ENCODE assay signal across 29 cellular contexts in genomic region chr1:169858467-169858866, GRCh38. TPM values are rescaled to one million over a fixed set of nuclear protein-coding genes. Genes with fewer than 3 reads are reported as not detected.
DNase-seq lines count a peak whose midpoint lies in the region; ATAC-seq, FAIRE-seq and TF ChIP-seq lines count a peak whose summit lies in the region.
"Had no signal": no experiment of that assay in that cellular context is flagged by ENCODE, and none has a peak within 500 bp of the region (broad histone marks: within the 10 kb centered on the region; RNA-seq: fewer than 3 reads in every experiment).

No MANE protein-coding gene starts in this region.

- CTCF ChIA-PET in PC-3 (lab: Charles Lee) (interaction anchor here (0.5 to 0.6 kb wide), 2 partner anchors 182 to 497 kb away, joined by 3 read pairs; no protein-coding TSS in a partner anchor), Calu3 (lab: Charles Lee) (no interaction called here)
- CTCF ChIA-PET in CD4-positive, alpha-beta memory T cell (lab: Charles Lee; ENCODE audit: partially characterized antibody), result interaction anchor here (1.0 kb wide), 1 partner anchor 11 kb away, joined by 3 read pairs; no protein-coding TSS in a partner anchor

- H3K27me3 ChIP-seq in PC-3 (ENCODE audit: low read length), result no peaks in the 10 kb centered on the region
- no peaks in the 10 kb centered on the region for H3K27me3 ChIP-seq in bronchial epithelial cell (ENCODE audit: control insufficient read depth, insufficient read depth, low read length)
- H3K27me3 ChIP-seq in CD4-positive, alpha-beta memory T cell (ENCODE audit: insufficient read depth, low read length), result no peaks in the 10 kb centered on the region
- no peaks in the 10 kb centered on the region for H3K27me3 ChIP-seq in uterus
- H3K27me3 ChIP-seq: hepatocyte, sigmoid colon had no signal

- POLR2A ChIA-PET in PC-3 (lab: Charles Lee; ENCODE audit: unreplicated experiment), result no interaction called here
- POLR2A ChIA-PET in CD4-positive, alpha-beta memory T cell (lab: Charles Lee; ENCODE audit: partially characterized antibody), result no interaction called here

- no peaks in the 10 kb centered on the region for H4K20me1 ChIP-seq in PC-3 (ENCODE audit: low read length)

- no peak overlapping the region for H2AFZ ChIP-seq in PC-3 (ENCODE audit: low read length)
- H2AFZ ChIP-seq: hepatocyte, parathyroid adenoma had no signal

- H3K36me3 Mint-ChIP-seq in CD4-positive, alpha-beta memory T cell, result peaks cover 61 to 82% of the 10 kb centered on the region in 2 donors
- peaks cover 62% of the 10 kb centered on the region for H3K36me3 Mint-ChIP-seq in Calu3 (ENCODE audit: insufficient read depth, unreplicated experiment)

- no peaks in the 10 kb centered on the region for H3F3A ChIP-seq in PC-3 (ENCODE audit: low read length, unreplicated experiment)

- no peak overlapping the region for H3K4me2 ChIP-seq in PC-3 (ENCODE audit: low read length)
- H3K4me2 ChIP-seq: hepatocyte had no signal

- peak; percentile 92 for ATAC-seq in PC-3
- ATAC-seq: esophagus mucosa; GM12878; HCT116; HepG2; natural killer cell treated with Interleukin-12 subunit alpha and Interleukin-12 subunit beta and Interleukin-15 and Interleukin-18, amount 100 ng/mL, for 72 hours; stimulated activated naive CD8-positive, alpha-beta T cell treated with anti-CD3 and anti-CD28 coated beads, Interleukin-15, Interleukin-2, amounts not matched to agents 100 U/mL and 50 U/mL, for 24 hours had no signal

- DNase-seq in H4 (ENCODE audit: low spot score), result peak; percentile 82
- DNase-seq in PC-3, result peak; percentile 56
- DNase-seq in bronchial epithelial cell (ENCODE audit: low read depth), result peak; percentile 44
- peak; percentile 5 for DNase-seq in kidney tubule cell (ENCODE audit: low spot score)
- no peak for DNase-seq in CD4-positive, alpha-beta memory T cell
- DNase-seq in epidermal melanocyte (ENCODE audit: insufficient read length, low spot score), result no peak
- DNase-seq in Calu3, result no peak
- DNase-seq in uterus, result no peak
- DNase-seq: activated CD4-positive, alpha-beta T cell treated with anti-CD3 and anti-CD28 coated beads, Interleukin-2, amount 50 U/mL, for 4 hours; activated gamma-delta T cell treated with Interleukin-2 at 50 U/mL for 16 hours; activated T-cell treated with anti-CD3 and anti-CD28 coated beads for 4 hours; amniotic stem cell; central memory CD4-positive, alpha-beta T cell; islet precursor cell; NCI-H1694 treated with DMSO at 0.1 percent for 48 hours; NCI-H345; sigmoid colon; stimulated activated CD4-positive, alpha-beta T cell treated with anti-CD3 and anti-CD28 coated beads, Interleukin-2, amount 100 ng/mL, for 24 hours; stimulated activated naive CD8-positive, alpha-beta T cell treated with anti-CD3 and anti-CD28 coated beads, Interleukin-15, Interleukin-2, amounts not matched to agents 100 U/mL and 50 U/mL, for 24 hours had no signal

- H3K27ac ChIP-seq in PC-3 (ENCODE audit: low read length) (no peak overlapping the region), uterus (no peak overlapping the region)
- H3K27ac ChIP-seq in CD4-positive, alpha-beta memory T cell (ENCODE audit: low read depth, low read length), result no peak overlapping the region
- H3K27ac ChIP-seq: hepatocyte, parathyroid adenoma, RWPE1, sigmoid colon had no signal

- no peak overlapping the region for H3K4me3 Mint-ChIP-seq in CD4-positive, alpha-beta memory T cell
- H3K4me3 Mint-ChIP-seq in Calu3 (ENCODE audit: low read depth, unreplicated experiment), result no peak overlapping the region
- H3K4me3 Mint-ChIP-seq: memory B cell; natural killer cell treated with Interleukin-12 subunit alpha and Interleukin-12 subunit beta and Interleukin-15 and Interleukin-18, amount 100 ng/mL, for 72 hours; type B pancreatic cell had no signal

- H3K79me2 ChIP-seq in PC-3 (ENCODE audit: low read length), result no peaks in the 10 kb centered on the region
- H3K79me2 ChIP-seq: hepatocyte, parathyroid adenoma had no signal

- no peak for TF ChIP-seq POLR2A in uterus (IDR thresholded peaks at IDR 0.05)

- H3K27ac Mint-ChIP-seq in CD4-positive, alpha-beta memory T cell, result no peak overlapping the region
- H3K27ac Mint-ChIP-seq in Calu3 (ENCODE audit: unreplicated experiment), result no peak overlapping the region
- H3K27ac Mint-ChIP-seq: memory B cell; natural killer cell treated with Interleukin-12 subunit alpha and Interleukin-12 subunit beta and Interleukin-15 and Interleukin-18, amount 100 ng/mL, for 72 hours; type B pancreatic cell had no signal

- no TSS peak for BruUV-seq in PC-3 (replicated peaks; lab: Mats Ljungman, UMichigan)
- BruUV-seq in Calu3 (replicated peaks; lab: Mats Ljungman, UMichigan), result no TSS peak

- TF ChIP-seq CTCF in PC-3 (conservative IDR thresholded peaks at IDR 0.05; ENCODE audit: low read depth, low read length) (no peak), bronchial epithelial cell (IDR thresholded peaks at IDR 0.05; ENCODE audit: insufficient read depth, low read length, severe bottlenecking) (no peak), Calu3 (IDR thresholded peaks at IDR 0.05; ENCODE audit: unreplicated experiment) (no peak), uterus (IDR thresholded peaks at IDR 0.05) (no peak)

- no peak overlapping the region for H3K9ac ChIP-seq in PC-3 (ENCODE audit: low read length)
- H3K9ac ChIP-seq: parathyroid adenoma had no signal

- H3K36me3 ChIP-seq in PC-3 (ENCODE audit: low read depth, low read length) (peaks cover 22% of the 10 kb centered on the region), bronchial epithelial cell (ENCODE audit: control insufficient read depth, insufficient read depth, low read length) (peaks cover 16% of the 10 kb centered on the region), uterus (no peaks in the 10 kb centered on the region)
- H3K36me3 ChIP-seq in CD4-positive, alpha-beta memory T cell (ENCODE audit: insufficient read depth, low read length), result peaks cover 60% of the 10 kb centered on the region

- FAIRE-seq in bronchial epithelial cell (lab: Jason Lieb, UNC), result no peak
- FAIRE-seq: GM12878, HepG2 had no signal

- intact Hi-C loops in PC-3 (cut with micrococcal nuclease) (no loop called here), Calu3 (cut with micrococcal nuclease; ENCODE audit: unreplicated experiment) (no loop called here), uterus (cut with DNase I; ENCODE audit: low total_unique reads) (no loop called here)
- intact Hi-C loops in CD4-positive, alpha-beta memory T cell (cut with micrococcal nuclease), result no loop called here

- H3K4me1 Mint-ChIP-seq in CD4-positive, alpha-beta memory T cell, result peaks cover 4 to 9% (median 7%) of the 10 kb centered on the region in 4 donors
- peaks cover 8% of the 10 kb centered on the region for H3K4me1 Mint-ChIP-seq in Calu3 (ENCODE audit: low read depth, unreplicated experiment)

- H3K27me3 Mint-ChIP-seq in CD4-positive, alpha-beta memory T cell, result no peaks in the 10 kb centered on the region
- H3K27me3 Mint-ChIP-seq in Calu3 (ENCODE audit: unreplicated experiment), result no peaks in the 10 kb centered on the region
- H3K27me3 Mint-ChIP-seq: memory B cell; natural killer cell treated with Interleukin-12 subunit alpha and Interleukin-12 subunit beta and Interleukin-15 and Interleukin-18, amount 100 ng/mL, for 72 hours; type B pancreatic cell had no signal

- H3K9me3 ChIP-seq in PC-3 (ENCODE audit: low read length) (no peaks in the 10 kb centered on the region), uterus (no peaks in the 10 kb centered on the region)
- no peaks in the 10 kb centered on the region for H3K9me3 ChIP-seq in CD4-positive, alpha-beta memory T cell (ENCODE audit: control insufficient read depth in 1 of 2, low read length in 2 of 2)
- H3K9me3 ChIP-seq: sigmoid colon had no signal

- H3K4me3 ChIP-seq in PC-3 (ENCODE audit: low read length) (no peak overlapping the region), bronchial epithelial cell (ENCODE audit: low read depth, low read length) (no peak overlapping the region), uterus (no peak overlapping the region)
- no peak overlapping the region for H3K4me3 ChIP-seq in CD4-positive, alpha-beta memory T cell (ENCODE audit: low read length in 2 of 2)
- H3K4me3 ChIP-seq: GM12878, hepatocyte, sigmoid colon had no signal

- H3K4me1 ChIP-seq in PC-3 (ENCODE audit: insufficient read depth, low read length), result peaks cover 6% of the 10 kb centered on the region; the same call in 1 of the 2 replicates
- no peaks in the 10 kb centered on the region for H3K4me1 ChIP-seq in CD4-positive, alpha-beta memory T cell (ENCODE audit: insufficient read depth, low read length)
- H3K4me1 ChIP-seq in uterus, result no peaks in the 10 kb centered on the region
- H3K4me1 ChIP-seq: parathyroid adenoma had no signal

- H3K9me3 Mint-ChIP-seq in CD4-positive, alpha-beta memory T cell, result no peaks in the 10 kb centered on the region
- no peaks in the 10 kb centered on the region for H3K9me3 Mint-ChIP-seq in Calu3 (ENCODE audit: low read depth, unreplicated experiment)
- H3K9me3 Mint-ChIP-seq: memory B cell; natural killer cell treated with Interleukin-12 subunit alpha and Interleukin-12 subunit beta and Interleukin-15 and Interleukin-18, amount 100 ng/mL, for 72 hours; type B pancreatic cell had no signal

- H3K9me2 ChIP-seq in PC-3 (replicated peaks; ENCODE audit: low read length), result no peaks in the 10 kb centered on the region

RNA-seq across cellular contexts. Expression of gene SCYL3, which starts 35.2 kb away (rescaled TPM):
- total RNA-seq in H4 (2014; rRNA removed; shearing (Covaris generic)), result 5.9 and 6.0 TPM in 2 replicates
- total RNA-seq in PC-3 (2014; rRNA removed), result 3.1 and 3.6 TPM in 2 replicates
- total RNA-seq in bronchial epithelial cell, result 4.5 and 11.5 TPM in 2 replicates
- total RNA-seq in CD4-positive, alpha-beta memory T cell, result 10 to 100 TPM; 23.5 to 24.3 TPM
- polyA plus RNA-seq in CD4-positive, alpha-beta memory T cell, result 10 to 100 TPM; 14.4 to 15.7 TPM
- total RNA-seq in Calu3 (2022), result 17.9 and 18.3 TPM in 2 replicates
- total RNA-seq in uterus, result 10 to 100 TPM in 2 of 4 donors, 1 to 10 TPM in 2; 2.1 to 17.5 (median 10.2) TPM

Comparison
In these comparisons a context has a peak if more than half of its experiments do, and no peak if none do; other contexts are left out.
1. DNase-seq: peak in H4 (single experiment), PC-3 (single experiment), bronchial epithelial cell (single experiment) and kidney tubule cell (single experiment); none in CD4-positive, alpha-beta memory T cell (0 of 5), epidermal melanocyte (single experiment), Calu3 (single experiment) and uterus (0 of 2).